ENCODE assay signal across 22 cellular contexts in the genomic region with DNA sequence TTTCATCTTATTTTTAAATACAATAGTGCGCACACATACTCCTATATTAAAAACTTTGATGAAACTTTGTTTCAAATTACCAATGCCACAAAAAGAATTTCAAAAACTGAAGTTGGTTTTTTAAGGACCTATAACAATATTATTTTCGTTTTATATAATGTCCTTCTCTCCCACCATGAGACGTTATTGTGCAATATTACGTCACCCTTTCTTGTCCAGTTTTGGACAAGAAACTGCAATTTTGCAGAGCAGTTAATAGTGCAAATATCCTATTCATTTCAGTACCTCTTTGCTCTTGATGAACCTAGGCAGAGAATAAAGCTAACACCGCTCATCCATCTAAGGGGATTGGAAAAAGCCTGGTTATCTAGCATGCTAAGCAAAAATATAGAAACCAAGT.
"Had no signal": no experiment of that assay in that cellular context is flagged by ENCODE, and none has a peak within 500 bp of the region (broad histone marks: within the 10 kb centered on the region; RNA-seq: fewer than 3 reads in every experiment).

No MANE protein-coding gene starts in this region.

- DNase-seq: activated gamma-delta T cell treated with Interleukin-2 at 50 U/mL for 16 hours; activated T-cell treated with anti-CD3 and anti-CD28 coated beads, Interleukin-2, amount 50 U/mL, for 1 hour; adrenal gland; brain microvascular endothelial cell; central memory CD4-positive, alpha-beta T cell; dermis blood vessel endothelial cell; effector CD8-positive, alpha-beta T cell; erythroblast; foreskin fibroblast; left colon; nucleus accumbens; posterior cingulate gyrus; small intestine; stimulated activated CD4-positive, alpha-beta T cell treated with anti-CD3 and anti-CD28 coated beads, Interleukin-2, amount 100 ng/mL, for 24 hours; stimulated activated naive CD8-positive, alpha-beta T cell treated with anti-CD3 and anti-CD28 coated beads, Interleukin-15, amount 100 ng/mL, for 72 hours; tibial artery had no signal

- H3K4me1 Mint-ChIP-seq: stimulated activated effector memory CD8-positive, alpha-beta T cell treated with anti-CD3 and anti-CD28 coated beads, Interleukin-12 subunit alpha, Interleukin-12 subunit beta, amount 100 ng/mL, for 72 hours; stimulated activated naive CD8-positive, alpha-beta T cell treated with anti-CD3 and anti-CD28 coated beads, Interleukin-15, amount 100 ng/mL, for 72 hours had no signal

- H3K27ac ChIP-seq: adrenal gland, ascending aorta, brain microvascular endothelial cell, tibial artery had no signal

- H3K27me3 ChIP-seq: adrenal gland, ascending aorta, brain microvascular endothelial cell had no signal

- H3K4me3 Mint-ChIP-seq: memory B cell; natural killer cell treated with Interleukin-12 subunit alpha and Interleukin-12 subunit beta and Interleukin-15 and Interleukin-18, amount 100 ng/mL, for 72 hours; stimulated activated effector memory CD8-positive, alpha-beta T cell treated with anti-CD3 and anti-CD28 coated beads, Interleukin-12 subunit alpha, Interleukin-12 subunit beta, amount 100 ng/mL, for 72 hours; stimulated activated naive CD8-positive, alpha-beta T cell treated with anti-CD3 and anti-CD28 coated beads, Interleukin-15, amount 100 ng/mL, for 72 hours had no signal

- H3K9me3 Mint-ChIP-seq: activated naive CD4-positive, alpha-beta T cell treated with anti-CD3 and anti-CD28 coated beads, Interleukin-2, amount 50 U/mL, for 72 hours; natural killer cell treated with Interleukin-12 subunit alpha and Interleukin-12 subunit beta and Interleukin-15 and Interleukin-18, amount 100 ng/mL, for 72 hours; stimulated activated effector memory CD8-positive, alpha-beta T cell treated with anti-CD3 and anti-CD28 coated beads, Interleukin-12 subunit alpha, Interleukin-12 subunit beta, amount 100 ng/mL, for 72 hours; stimulated activated naive CD8-positive, alpha-beta T cell treated with anti-CD3 and anti-CD28 coated beads, Interleukin-15, amount 100 ng/mL, for 72 hours had no signal

- H3K9me3 ChIP-seq: adrenal gland, ascending aorta, tibial artery had no signal

- H3K36me3 ChIP-seq: adrenal gland, ascending aorta, brain microvascular endothelial cell, tibial artery had no signal

- H3K27ac Mint-ChIP-seq: activated naive CD4-positive, alpha-beta T cell treated with anti-CD3 and anti-CD28 coated beads, Interleukin-2, amount 50 U/mL, for 72 hours; memory B cell; stimulated activated effector memory CD8-positive, alpha-beta T cell treated with anti-CD3 and anti-CD28 coated beads, Interleukin-12 subunit alpha, Interleukin-12 subunit beta, amount 100 ng/mL, for 72 hours; stimulated activated naive CD8-positive, alpha-beta T cell treated with anti-CD3 and anti-CD28 coated beads, Interleukin-15, amount 100 ng/mL, for 72 hours had no signal

- H3K36me3 Mint-ChIP-seq: activated naive CD4-positive, alpha-beta T cell treated with anti-CD3 and anti-CD28 coated beads, Interleukin-2, amount 50 U/mL, for 72 hours; natural killer cell treated with Interleukin-12 subunit alpha and Interleukin-12 subunit beta and Interleukin-15 and Interleukin-18, amount 100 ng/mL, for 72 hours had no signal

- ATAC-seq: activated naive CD4-positive, alpha-beta T cell treated with anti-CD3 and anti-CD28 coated beads, Interleukin-2, amount 50 U/mL, for 72 hours; left colon; natural killer cell treated with Interleukin-12 subunit alpha and Interleukin-12 subunit beta and Interleukin-15 and Interleukin-18, amount 100 ng/mL, for 72 hours; sciatic nerve; stimulated activated effector memory CD8-positive, alpha-beta T cell treated with anti-CD3 and anti-CD28 coated beads, Interleukin-12 subunit alpha, Interleukin-12 subunit beta, amount 100 ng/mL, for 72 hours; stimulated activated naive CD8-positive, alpha-beta T cell treated with anti-CD3 and anti-CD28 coated beads, Interleukin-15, amount 100 ng/mL, for 72 hours had no signal

- H3K4me1 ChIP-seq: adrenal gland, ascending aorta, tibial artery had no signal

- H3K4me3 ChIP-seq: adrenal gland, ascending aorta, tibial artery had no signal
